ENCODE assay signal across 2 cellular contexts in the genomic region with DNA sequence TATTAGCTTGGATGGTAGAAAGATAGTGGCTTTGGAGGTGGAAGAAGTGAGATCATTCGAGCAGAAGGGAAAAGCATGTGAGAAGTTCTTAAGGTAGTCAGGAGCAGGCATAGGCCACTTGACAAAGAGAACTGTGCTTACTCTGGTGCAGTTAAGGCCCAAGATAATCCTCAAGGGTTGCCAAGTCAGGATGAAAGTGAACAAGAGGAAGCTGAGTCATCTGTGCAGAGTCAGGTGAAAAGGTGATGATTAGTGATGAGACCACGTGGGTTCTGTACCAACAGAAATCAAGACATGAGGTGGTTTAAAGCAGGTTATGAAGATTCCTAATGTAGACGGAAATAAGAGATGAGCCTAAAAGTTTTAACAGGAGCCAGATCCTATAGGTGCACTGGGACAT.
TF ChIP-seq lines count a peak whose summit lies in the region.

No MANE protein-coding gene starts in this region.

TF ChIP-seq in HCT116, 20 proteins besides CTCF, POLR2A, EP300 and RAD21:
- TF ChIP-seq JUND (IDR thresholded peaks at IDR 0.05) (no peak), TCF7L2 (IDR thresholded peaks at IDR 0.05; ENCODE audit: borderline replicate concordance, extremely low read depth, insufficient read depth, insufficient read length) (peak; percentile 78), YY1 (IDR thresholded peaks at IDR 0.05; ENCODE audit: extremely low read depth, insufficient replicate concordance, low read depth, low read length) (no peak), POLR2AphosphoS5 (IDR thresholded peaks at IDR 0.05; ENCODE audit: low read depth, low read length) (no peak)
- TF ChIP-seq, protein P1, sequence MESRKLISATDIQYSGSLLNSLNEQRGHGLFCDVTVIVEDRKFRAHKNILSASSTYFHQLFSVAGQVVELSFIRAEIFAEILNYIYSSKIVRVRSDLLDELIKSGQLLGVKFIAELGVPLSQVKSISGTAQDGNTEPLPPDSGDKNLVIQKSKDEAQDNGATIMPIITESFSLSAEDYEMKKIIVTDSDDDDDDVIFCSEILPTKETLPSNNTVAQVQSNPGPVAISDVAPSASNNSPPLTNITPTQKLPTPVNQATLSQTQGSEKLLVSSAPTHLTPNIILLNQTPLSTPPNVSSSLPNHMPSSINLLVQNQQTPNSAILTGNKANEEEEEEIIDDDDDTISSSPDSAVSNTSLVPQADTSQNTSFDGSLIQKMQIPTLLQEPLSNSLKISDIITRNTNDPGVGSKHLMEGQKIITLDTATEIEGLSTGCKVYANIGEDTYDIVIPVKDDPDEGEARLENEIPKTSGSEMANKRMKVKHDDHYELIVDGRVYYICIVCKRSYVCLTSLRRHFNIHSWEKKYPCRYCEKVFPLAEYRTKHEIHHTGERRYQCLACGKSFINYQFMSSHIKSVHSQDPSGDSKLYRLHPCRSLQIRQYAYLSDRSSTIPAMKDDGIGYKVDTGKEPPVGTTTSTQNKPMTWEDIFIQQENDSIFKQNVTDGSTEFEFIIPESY (IDR thresholded peaks at IDR 0.05; ENCODE audit: extremely low read depth, insufficient replicate concordance, low read length) = no peak
- TF ChIP-seq, protein P2, sequence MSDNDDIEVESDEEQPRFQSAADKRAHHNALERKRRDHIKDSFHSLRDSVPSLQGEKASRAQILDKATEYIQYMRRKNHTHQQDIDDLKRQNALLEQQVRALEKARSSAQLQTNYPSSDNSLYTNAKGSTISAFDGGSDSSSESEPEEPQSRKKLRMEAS (IDR thresholded peaks at IDR 0.05) = peak; percentile 36; the same call in 1 of the 2 replicates

TF ChIP-seq in SK-N-SH treated with all-trans-retinoic acid at 6 μM for 48 hours, 23 proteins besides CTCF, POLR2A, EP300 and RAD21:
- TF ChIP-seq ISL1 (CRISPR knock-in tag; IDR thresholded peaks at IDR 0.05) = no peak
- no peak for TF ChIP-seq ZNF70 (CRISPR knock-in tag; IDR thresholded peaks at IDR 0.05)
- no peak for TF ChIP-seq BACH2 (CRISPR knock-in tag; IDR thresholded peaks at IDR 0.05; ENCODE audit: borderline replicate concordance)
- TF ChIP-seq ARNTL (CRISPR knock-in tag; IDR thresholded peaks at IDR 0.05; ENCODE audit: borderline replicate concordance, low read depth) = no peak
- TF ChIP-seq RARB (CRISPR knock-in tag; IDR thresholded peaks at IDR 0.05) = no peak
- TF ChIP-seq CSDC2 (CRISPR knock-in tag; IDR thresholded peaks at IDR 0.05) = no peak
- no peak for TF ChIP-seq ZNF8 (CRISPR knock-in tag; IDR thresholded peaks at IDR 0.05)
- no peak for TF ChIP-seq POU6F1 (CRISPR knock-in tag; IDR thresholded peaks at IDR 0.05; ENCODE audit: borderline replicate concordance, low read depth)
- no peak for TF ChIP-seq ZFP3 (CRISPR knock-in tag; IDR thresholded peaks at IDR 0.05)
- no peak for TF ChIP-seq PPARA (CRISPR knock-in tag; IDR thresholded peaks at IDR 0.05; ENCODE audit: borderline replicate concordance)
- no peak for TF ChIP-seq SNAI2 (CRISPR knock-in tag; IDR thresholded peaks at IDR 0.05)
- TF ChIP-seq, protein P3, sequence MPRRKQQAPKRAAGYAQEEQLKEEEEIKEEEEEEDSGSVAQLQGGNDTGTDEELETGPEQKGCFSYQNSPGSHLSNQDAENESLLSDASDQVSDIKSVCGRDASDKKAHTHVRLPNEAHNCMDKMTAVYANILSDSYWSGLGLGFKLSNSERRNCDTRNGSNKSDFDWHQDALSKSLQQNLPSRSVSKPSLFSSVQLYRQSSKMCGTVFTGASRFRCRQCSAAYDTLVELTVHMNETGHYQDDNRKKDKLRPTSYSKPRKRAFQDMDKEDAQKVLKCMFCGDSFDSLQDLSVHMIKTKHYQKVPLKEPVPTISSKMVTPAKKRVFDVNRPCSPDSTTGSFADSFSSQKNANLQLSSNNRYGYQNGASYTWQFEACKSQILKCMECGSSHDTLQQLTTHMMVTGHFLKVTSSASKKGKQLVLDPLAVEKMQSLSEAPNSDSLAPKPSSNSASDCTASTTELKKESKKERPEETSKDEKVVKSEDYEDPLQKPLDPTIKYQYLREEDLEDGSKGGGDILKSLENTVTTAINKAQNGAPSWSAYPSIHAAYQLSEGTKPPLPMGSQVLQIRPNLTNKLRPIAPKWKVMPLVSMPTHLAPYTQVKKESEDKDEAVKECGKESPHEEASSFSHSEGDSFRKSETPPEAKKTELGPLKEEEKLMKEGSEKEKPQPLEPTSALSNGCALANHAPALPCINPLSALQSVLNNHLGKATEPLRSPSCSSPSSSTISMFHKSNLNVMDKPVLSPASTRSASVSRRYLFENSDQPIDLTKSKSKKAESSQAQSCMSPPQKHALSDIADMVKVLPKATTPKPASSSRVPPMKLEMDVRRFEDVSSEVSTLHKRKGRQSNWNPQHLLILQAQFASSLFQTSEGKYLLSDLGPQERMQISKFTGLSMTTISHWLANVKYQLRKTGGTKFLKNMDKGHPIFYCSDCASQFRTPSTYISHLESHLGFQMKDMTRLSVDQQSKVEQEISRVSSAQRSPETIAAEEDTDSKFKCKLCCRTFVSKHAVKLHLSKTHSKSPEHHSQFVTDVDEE (CRISPR knock-in tag; IDR thresholded peaks at IDR 0.05) = no peak
- TF ChIP-seq ZNF565 (CRISPR knock-in tag; conservative IDR thresholded peaks at IDR 0.05; ENCODE audit: low read depth) = no peak
- TF ChIP-seq, protein P4, sequence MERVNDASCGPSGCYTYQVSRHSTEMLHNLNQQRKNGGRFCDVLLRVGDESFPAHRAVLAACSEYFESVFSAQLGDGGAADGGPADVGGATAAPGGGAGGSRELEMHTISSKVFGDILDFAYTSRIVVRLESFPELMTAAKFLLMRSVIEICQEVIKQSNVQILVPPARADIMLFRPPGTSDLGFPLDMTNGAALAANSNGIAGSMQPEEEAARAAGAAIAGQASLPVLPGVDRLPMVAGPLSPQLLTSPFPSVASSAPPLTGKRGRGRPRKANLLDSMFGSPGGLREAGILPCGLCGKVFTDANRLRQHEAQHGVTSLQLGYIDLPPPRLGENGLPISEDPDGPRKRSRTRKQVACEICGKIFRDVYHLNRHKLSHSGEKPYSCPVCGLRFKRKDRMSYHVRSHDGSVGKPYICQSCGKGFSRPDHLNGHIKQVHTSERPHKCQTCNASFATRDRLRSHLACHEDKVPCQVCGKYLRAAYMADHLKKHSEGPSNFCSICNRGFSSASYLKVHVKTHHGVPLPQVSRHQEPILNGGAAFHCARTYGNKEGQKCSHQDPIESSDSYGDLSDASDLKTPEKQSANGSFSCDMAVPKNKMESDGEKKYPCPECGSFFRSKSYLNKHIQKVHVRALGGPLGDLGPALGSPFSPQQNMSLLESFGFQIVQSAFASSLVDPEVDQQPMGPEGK (CRISPR knock-in tag; IDR thresholded peaks at IDR 0.05; ENCODE audit: borderline replicate concordance) = no peak
TF ChIP-seq in SK-N-SH treated with all-trans-retinoic acid at 6 μM for 48 hours: peak in this region for 0.
